1 cellular context compared by ENCODE assay signal in the genomic region with DNA sequence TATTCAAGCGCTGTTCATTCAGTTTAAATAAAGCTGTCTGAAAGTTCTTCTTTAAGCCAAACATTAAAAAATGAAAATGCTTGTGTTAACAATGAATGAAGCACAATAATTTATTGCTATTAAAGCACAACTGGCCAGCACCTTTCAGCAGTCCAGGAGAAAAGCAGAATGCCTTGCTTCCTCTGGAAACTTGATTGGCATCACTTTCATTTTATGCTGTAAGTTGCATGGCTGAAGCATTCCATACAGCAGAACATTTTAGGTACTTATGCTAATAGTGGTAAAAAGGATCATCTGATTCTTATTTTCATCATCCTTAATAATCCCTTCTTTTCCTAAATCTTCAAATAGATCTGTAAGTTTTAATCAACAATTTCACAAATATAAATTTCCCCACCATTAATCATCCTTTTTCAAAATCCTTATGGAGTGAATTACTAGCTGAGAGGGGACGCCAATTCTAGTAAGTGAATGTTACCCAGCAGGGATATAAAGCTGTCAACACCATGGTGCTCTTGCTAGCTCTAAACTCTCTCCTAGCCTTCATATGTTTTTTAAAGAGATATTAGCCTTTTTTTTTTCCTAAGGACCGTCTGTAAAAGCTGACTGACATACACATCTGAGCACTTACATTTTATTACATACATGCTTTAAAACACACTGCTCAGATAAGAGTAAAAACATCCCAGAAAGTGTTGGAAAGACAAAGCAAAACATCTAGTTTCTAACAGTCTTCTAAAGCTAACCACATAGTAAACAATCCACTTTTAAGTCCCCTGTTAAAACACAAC.
TF ChIP-seq lines count a peak whose summit lies in the region.

No MANE protein-coding gene starts in this region.

TF ChIP-seq in HEK293, 187 proteins besides CTCF, POLR2A, EP300 and RAD21 (continued from another document):
- TF ChIP-seq, protein P1, sequence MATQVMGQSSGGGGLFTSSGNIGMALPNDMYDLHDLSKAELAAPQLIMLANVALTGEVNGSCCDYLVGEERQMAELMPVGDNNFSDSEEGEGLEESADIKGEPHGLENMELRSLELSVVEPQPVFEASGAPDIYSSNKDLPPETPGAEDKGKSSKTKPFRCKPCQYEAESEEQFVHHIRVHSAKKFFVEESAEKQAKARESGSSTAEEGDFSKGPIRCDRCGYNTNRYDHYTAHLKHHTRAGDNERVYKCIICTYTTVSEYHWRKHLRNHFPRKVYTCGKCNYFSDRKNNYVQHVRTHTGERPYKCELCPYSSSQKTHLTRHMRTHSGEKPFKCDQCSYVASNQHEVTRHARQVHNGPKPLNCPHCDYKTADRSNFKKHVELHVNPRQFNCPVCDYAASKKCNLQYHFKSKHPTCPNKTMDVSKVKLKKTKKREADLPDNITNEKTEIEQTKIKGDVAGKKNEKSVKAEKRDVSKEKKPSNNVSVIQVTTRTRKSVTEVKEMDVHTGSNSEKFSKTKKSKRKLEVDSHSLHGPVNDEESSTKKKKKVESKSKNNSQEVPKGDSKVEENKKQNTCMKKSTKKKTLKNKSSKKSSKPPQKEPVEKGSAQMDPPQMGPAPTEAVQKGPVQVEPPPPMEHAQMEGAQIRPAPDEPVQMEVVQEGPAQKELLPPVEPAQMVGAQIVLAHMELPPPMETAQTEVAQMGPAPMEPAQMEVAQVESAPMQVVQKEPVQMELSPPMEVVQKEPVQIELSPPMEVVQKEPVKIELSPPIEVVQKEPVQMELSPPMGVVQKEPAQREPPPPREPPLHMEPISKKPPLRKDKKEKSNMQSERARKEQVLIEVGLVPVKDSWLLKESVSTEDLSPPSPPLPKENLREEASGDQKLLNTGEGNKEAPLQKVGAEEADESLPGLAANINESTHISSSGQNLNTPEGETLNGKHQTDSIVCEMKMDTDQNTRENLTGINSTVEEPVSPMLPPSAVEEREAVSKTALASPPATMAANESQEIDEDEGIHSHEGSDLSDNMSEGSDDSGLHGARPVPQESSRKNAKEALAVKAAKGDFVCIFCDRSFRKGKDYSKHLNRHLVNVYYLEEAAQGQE (tag by site-specific recombination; IDR thresholded peaks at IDR 0.05) = no peak
- TF ChIP-seq ZNF707 (tag by site-specific recombination; IDR thresholded peaks at IDR 0.05) = no peak
- TF ChIP-seq, protein P2, sequence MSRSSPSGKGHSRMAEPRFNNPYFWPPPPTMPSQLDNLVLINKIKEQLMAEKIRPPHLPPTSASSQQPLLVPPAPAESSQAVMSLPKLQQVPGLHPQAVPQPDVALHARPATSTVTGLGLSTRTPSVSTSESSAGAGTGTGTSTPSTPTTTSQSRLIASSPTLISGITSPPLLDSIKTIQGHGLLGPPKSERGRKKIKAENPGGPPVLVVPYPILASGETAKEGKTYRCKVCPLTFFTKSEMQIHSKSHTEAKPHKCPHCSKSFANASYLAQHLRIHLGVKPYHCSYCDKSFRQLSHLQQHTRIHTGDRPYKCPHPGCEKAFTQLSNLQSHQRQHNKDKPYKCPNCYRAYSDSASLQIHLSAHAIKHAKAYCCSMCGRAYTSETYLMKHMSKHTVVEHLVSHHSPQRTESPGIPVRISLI (tag by site-specific recombination; IDR thresholded peaks at IDR 0.05) = no peak
- TF ChIP-seq SP7 (tag by site-specific recombination; IDR thresholded peaks at IDR 0.05) = peak; percentile 66
- no peak for TF ChIP-seq ZFP3 (tag by site-specific recombination; IDR thresholded peaks at IDR 0.05; ENCODE audit: low read depth)
- TF ChIP-seq ZNF510 (tag by site-specific recombination; IDR thresholded peaks at IDR 0.05; ENCODE audit: insufficient replicate concordance) = peak; percentile 37
- TF ChIP-seq HOXC10 (CRISPR knock-in tag; IDR thresholded peaks at IDR 0.05) = no peak
- TF ChIP-seq IKZF3 (tag by site-specific recombination; IDR thresholded peaks at IDR 0.05) = peak; percentile 91
- no peak for TF ChIP-seq SETDB1 (IDR thresholded peaks at IDR 0.05; ENCODE audit: insufficient read length, low read length)
- no peak for TF ChIP-seq ZNF560 (tag by site-specific recombination; IDR thresholded peaks at IDR 0.05; ENCODE audit: borderline replicate concordance)
- TF ChIP-seq, protein P3, sequence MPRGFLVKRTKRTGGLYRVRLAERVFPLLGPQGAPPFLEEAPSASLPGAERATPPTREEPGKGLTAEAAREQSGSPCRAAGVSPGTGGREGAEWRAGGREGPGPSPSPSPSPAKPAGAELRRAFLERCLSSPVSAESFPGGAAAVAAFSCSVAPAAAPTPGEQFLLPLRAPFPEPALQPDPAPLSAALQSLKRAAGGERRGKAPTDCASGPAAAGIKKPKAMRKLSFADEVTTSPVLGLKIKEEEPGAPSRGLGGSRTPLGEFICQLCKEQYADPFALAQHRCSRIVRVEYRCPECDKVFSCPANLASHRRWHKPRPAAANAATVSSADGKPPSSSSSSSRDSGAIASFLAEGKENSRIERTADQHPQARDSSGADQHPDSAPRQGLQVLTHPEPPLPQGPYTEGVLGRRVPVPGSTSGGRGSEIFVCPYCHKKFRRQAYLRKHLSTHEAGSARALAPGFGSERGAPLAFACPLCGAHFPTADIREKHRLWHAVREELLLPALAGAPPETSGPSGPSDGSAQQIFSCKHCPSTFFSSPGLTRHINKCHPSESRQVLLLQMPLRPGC (tag by site-specific recombination; IDR thresholded peaks at IDR 0.05) = peak; percentile 64
- TF ChIP-seq, protein P4, sequence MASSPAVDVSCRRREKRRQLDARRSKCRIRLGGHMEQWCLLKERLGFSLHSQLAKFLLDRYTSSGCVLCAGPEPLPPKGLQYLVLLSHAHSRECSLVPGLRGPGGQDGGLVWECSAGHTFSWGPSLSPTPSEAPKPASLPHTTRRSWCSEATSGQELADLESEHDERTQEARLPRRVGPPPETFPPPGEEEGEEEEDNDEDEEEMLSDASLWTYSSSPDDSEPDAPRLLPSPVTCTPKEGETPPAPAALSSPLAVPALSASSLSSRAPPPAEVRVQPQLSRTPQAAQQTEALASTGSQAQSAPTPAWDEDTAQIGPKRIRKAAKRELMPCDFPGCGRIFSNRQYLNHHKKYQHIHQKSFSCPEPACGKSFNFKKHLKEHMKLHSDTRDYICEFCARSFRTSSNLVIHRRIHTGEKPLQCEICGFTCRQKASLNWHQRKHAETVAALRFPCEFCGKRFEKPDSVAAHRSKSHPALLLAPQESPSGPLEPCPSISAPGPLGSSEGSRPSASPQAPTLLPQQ (tag by site-specific recombination; IDR thresholded peaks at IDR 0.05) = no peak
- no peak for TF ChIP-seq ZNF138 (tag by site-specific recombination; IDR thresholded peaks at IDR 0.05; ENCODE audit: borderline replicate concordance)
- peak; percentile 72 for TF ChIP-seq ZNF843 (tag by site-specific recombination; IDR thresholded peaks at IDR 0.05)
- TF ChIP-seq ZNF501 (tag by site-specific recombination; IDR thresholded peaks at IDR 0.05) = no peak
- TF ChIP-seq TRIM28 (IDR thresholded peaks at IDR 0.05; ENCODE audit: borderline replicate concordance, low read length) = peak; percentile 33; the same call in 1 of the 2 replicates
- TF ChIP-seq, protein P5, sequence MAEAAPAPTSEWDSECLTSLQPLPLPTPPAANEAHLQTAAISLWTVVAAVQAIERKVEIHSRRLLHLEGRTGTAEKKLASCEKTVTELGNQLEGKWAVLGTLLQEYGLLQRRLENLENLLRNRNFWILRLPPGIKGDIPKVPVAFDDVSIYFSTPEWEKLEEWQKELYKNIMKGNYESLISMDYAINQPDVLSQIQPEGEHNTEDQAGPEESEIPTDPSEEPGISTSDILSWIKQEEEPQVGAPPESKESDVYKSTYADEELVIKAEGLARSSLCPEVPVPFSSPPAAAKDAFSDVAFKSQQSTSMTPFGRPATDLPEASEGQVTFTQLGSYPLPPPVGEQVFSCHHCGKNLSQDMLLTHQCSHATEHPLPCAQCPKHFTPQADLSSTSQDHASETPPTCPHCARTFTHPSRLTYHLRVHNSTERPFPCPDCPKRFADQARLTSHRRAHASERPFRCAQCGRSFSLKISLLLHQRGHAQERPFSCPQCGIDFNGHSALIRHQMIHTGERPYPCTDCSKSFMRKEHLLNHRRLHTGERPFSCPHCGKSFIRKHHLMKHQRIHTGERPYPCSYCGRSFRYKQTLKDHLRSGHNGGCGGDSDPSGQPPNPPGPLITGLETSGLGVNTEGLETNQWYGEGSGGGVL (tag by site-specific recombination; IDR thresholded peaks at IDR 0.05) = no peak
- 0 out of 2 replicates have a peak, but pooled peaks have one; percentile 58 for TF ChIP-seq OSR2 (tag by site-specific recombination; IDR thresholded peaks at IDR 0.05)
- no peak for TF ChIP-seq EGR2 (tag by site-specific recombination; IDR thresholded peaks at IDR 0.05; ENCODE audit: low read depth)
- TF ChIP-seq ZNF670 (tag by site-specific recombination; IDR thresholded peaks at IDR 0.05; ENCODE audit: low read depth) = no peak
- peak; percentile 92 for TF ChIP-seq ZNF596 (tag by site-specific recombination; IDR thresholded peaks at IDR 0.05)
- no peak for TF ChIP-seq ZNF514 (tag by site-specific recombination; IDR thresholded peaks at IDR 0.05)
- peak; percentile 8; the same call in 1 of the 2 replicates for TF ChIP-seq ZNF10 (tag by site-specific recombination; IDR thresholded peaks at IDR 0.05)
- peak; percentile 61 for TF ChIP-seq ZEB2 (tag by site-specific recombination; IDR thresholded peaks at IDR 0.05)
- no peak for TF ChIP-seq ZNF157 (tag by site-specific recombination; IDR thresholded peaks at IDR 0.05)
- TF ChIP-seq ZNF626 (tag by site-specific recombination; IDR thresholded peaks at IDR 0.05) = no peak
- TF ChIP-seq, protein P6, sequence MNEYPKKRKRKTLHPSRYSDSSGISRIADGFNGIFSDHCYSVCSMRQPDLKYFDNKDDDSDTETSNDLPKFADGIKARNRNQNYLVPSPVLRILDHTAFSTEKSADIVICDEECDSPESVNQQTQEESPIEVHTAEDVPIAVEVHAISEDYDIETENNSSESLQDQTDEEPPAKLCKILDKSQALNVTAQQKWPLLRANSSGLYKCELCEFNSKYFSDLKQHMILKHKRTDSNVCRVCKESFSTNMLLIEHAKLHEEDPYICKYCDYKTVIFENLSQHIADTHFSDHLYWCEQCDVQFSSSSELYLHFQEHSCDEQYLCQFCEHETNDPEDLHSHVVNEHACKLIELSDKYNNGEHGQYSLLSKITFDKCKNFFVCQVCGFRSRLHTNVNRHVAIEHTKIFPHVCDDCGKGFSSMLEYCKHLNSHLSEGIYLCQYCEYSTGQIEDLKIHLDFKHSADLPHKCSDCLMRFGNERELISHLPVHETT (tag by site-specific recombination; IDR thresholded peaks at IDR 0.05) = no peak
- TF ChIP-seq, protein P7, sequence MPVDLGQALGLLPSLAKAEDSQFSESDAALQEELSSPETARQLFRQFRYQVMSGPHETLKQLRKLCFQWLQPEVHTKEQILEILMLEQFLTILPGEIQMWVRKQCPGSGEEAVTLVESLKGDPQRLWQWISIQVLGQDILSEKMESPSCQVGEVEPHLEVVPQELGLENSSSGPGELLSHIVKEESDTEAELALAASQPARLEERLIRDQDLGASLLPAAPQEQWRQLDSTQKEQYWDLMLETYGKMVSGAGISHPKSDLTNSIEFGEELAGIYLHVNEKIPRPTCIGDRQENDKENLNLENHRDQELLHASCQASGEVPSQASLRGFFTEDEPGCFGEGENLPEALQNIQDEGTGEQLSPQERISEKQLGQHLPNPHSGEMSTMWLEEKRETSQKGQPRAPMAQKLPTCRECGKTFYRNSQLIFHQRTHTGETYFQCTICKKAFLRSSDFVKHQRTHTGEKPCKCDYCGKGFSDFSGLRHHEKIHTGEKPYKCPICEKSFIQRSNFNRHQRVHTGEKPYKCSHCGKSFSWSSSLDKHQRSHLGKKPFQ (tag by site-specific recombination; IDR thresholded peaks at IDR 0.05) = no peak
- TF ChIP-seq, protein P8, sequence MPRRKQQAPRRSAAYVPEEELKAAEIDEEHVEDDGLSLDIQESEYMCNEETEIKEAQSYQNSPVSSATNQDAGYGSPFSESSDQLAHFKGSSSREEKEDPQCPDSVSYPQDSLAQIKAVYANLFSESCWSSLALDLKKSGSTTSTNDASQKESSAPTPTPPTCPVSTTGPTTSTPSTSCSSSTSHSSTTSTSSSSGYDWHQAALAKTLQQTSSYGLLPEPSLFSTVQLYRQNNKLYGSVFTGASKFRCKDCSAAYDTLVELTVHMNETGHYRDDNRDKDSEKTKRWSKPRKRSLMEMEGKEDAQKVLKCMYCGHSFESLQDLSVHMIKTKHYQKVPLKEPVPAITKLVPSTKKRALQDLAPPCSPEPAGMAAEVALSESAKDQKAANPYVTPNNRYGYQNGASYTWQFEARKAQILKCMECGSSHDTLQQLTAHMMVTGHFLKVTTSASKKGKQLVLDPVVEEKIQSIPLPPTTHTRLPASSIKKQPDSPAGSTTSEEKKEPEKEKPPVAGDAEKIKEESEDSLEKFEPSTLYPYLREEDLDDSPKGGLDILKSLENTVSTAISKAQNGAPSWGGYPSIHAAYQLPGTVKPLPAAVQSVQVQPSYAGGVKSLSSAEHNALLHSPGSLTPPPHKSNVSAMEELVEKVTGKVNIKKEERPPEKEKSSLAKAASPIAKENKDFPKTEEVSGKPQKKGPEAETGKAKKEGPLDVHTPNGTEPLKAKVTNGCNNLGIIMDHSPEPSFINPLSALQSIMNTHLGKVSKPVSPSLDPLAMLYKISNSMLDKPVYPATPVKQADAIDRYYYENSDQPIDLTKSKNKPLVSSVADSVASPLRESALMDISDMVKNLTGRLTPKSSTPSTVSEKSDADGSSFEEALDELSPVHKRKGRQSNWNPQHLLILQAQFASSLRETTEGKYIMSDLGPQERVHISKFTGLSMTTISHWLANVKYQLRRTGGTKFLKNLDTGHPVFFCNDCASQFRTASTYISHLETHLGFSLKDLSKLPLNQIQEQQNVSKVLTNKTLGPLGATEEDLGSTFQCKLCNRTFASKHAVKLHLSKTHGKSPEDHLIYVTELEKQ (tag by site-specific recombination; IDR thresholded peaks at IDR 0.05; ENCODE audit: borderline replicate concordance) = peak; percentile 11; the same call in 1 of the 2 replicates
- no peak for TF ChIP-seq ZNF112 (tag by site-specific recombination; IDR thresholded peaks at IDR 0.05)
- peak; percentile 40; the same call in 1 of the 2 replicates for TF ChIP-seq MZF1 (tag by site-specific recombination; IDR thresholded peaks at IDR 0.05; ENCODE audit: borderline replicate concordance)
- TF ChIP-seq ZXDB (tag by site-specific recombination; IDR thresholded peaks at IDR 0.05) = peak; percentile 28; the same call in 1 of the 2 replicates
TF ChIP-seq in HEK293: peak in this region for 32.
